Comparison of ENCODE assay signal across 8 cellular contexts in genomic region chr11:47185305-47186075, GRCh38. TPM values are rescaled to one million over a fixed set of nuclear protein-coding genes. Genes with fewer than 3 reads are reported as not detected.
A peak's percentile ranks its signal among the peaks of the same experiment; 100 is the strongest.
DNase-seq lines count a peak whose midpoint lies in the region; ATAC-seq, FAIRE-seq and TF ChIP-seq lines count a peak whose summit lies in the region.

No MANE protein-coding gene starts in this region.

- WGBS in sigmoid colon, 2 donors = 6 to 15% methylated on average over 50 of the region's 50 CpGs

- peak overlapping the region; percentile 30; the same call in 1 of the 2 replicates for H3K9ac ChIP-seq in KMS-11

- H3K4me2 ChIP-seq in KMS-11 = peak overlapping the region; percentile 45

- H3K27me3 ChIP-seq in KMS-11 (ENCODE audit: insufficient read depth, low read depth) (peaks cover 28% of the 10 kb centered on the region; the same call in 1 of the 2 replicates), ascending aorta (no peaks in the 10 kb centered on the region), sigmoid colon (no peaks in the 10 kb centered on the region)

- TF ChIP-seq EP300 in sigmoid colon (IDR thresholded peaks at IDR 0.05) = peak in 1 of 4 donors; percentile 2

- H3K9me3 ChIP-seq in ascending aorta (no peaks in the 10 kb centered on the region), sigmoid colon (no peaks in the 10 kb centered on the region)

- no peaks in the 10 kb centered on the region for H3K79me2 ChIP-seq in KMS-11 (ENCODE audit: insufficient read depth, low read depth)

- TF ChIP-seq POLR2A in sigmoid colon (IDR thresholded peaks at IDR 0.05) = peak; percentile 57 to 77

- H3K36me3 ChIP-seq in KMS-11 (ENCODE audit: insufficient read depth) (no peaks in the 10 kb centered on the region), ascending aorta (peaks cover 2 to 5% of the 10 kb centered on the region in 2 donors), sigmoid colon (peaks cover 0 to 12% (median 0%) of the 10 kb centered on the region in 4 donors)

- peaks cover 13% of the 10 kb centered on the region for H3K4me1 ChIP-seq in KMS-11 (ENCODE audit: low read depth, poor library complexity, severe bottlenecking)
- peaks cover 4 to 31% of the 10 kb centered on the region in 2 donors for H3K4me1 ChIP-seq in ascending aorta
- H3K4me1 ChIP-seq in sigmoid colon = peaks cover 0 to 72% (median 65%) of the 10 kb centered on the region in 4 donors

- H3K4me3 ChIP-seq in KMS-11 (IDR thresholded peaks at IDR 0.05; ENCODE audit: insufficient read depth, low read depth, low read length) (no peak overlapping the region), ascending aorta (peak overlapping the region; percentile 72 to 87), sigmoid colon (peak overlapping the region; percentile 62 to 95 (median 75))

- intact Hi-C loops in ascending aorta (cut with DNase I) (loop anchor here (1.0 to 10.0 kb wide), 4 partner anchors 8 to 1341 kb away; partner anchors contain the start of genes ACP2, CRY2 and MTCH2), sigmoid colon (cut with DNase I) (loop anchor here (1.0 to 5.0 kb wide), 4 partner anchors 29 to 222 kb away; partner anchors contain the start of genes ACP2, DDB2 and SLC39A13)

- no peak overlapping the region for H3K27ac ChIP-seq in KMS-11
- peak overlapping the region; percentile 93 to 95 for H3K27ac ChIP-seq in ascending aorta
- peak overlapping the region; percentile 88 to 99 (median 95) for H3K27ac ChIP-seq in sigmoid colon

- FAIRE-seq in G401.6 (lab: Jason Lieb, UNC) = peak; percentile 11

- peak; percentile 42 to 83 for DNase-seq in ascending aorta (ENCODE audit: low spot score in 2 of 2)
- DNase-seq in hypothalamus (lab: John Stamatoyannopoulos, UW) = peak in 29 of 51 donors; percentile 28 to 71 (median 48)
- DNase-seq in sigmoid colon = peak; percentile 88
- DNase-seq in OCI-M1 (lab: John Stamatoyannopoulos, UW) = no peak
- DNase-seq in T-helper 1 cell = no peak

- H4K20me1 ChIP-seq in KMS-11 (ENCODE audit: insufficient read depth) = no peaks in the 10 kb centered on the region

- no peak for ATAC-seq in HG03469 (IDR thresholded peaks at IDR 0.05; ENCODE audit: unreplicated experiment)

- peak overlapping the region; percentile 59 for H2AFZ ChIP-seq in KMS-11 (ENCODE audit: low read depth)

- TF ChIP-seq CTCF in KMS-11 (conservative IDR thresholded peaks at IDR 0.05; ENCODE audit: low read depth, low read length) (no peak), ascending aorta (IDR thresholded peaks at IDR 0.05) (peak in 1 of 3 experiments; percentile 3), sigmoid colon (IDR thresholded peaks at IDR 0.05) (no peak)

RNA-seq across cellular contexts. Expression of gene PACSIN3, which starts 0.7 kb away (rescaled TPM):
- total RNA-seq in ascending aorta (32.7 TPM), sigmoid colon (10 to 100 TPM; 56.0 to 78.3 (median 73.5) TPM)
- 1 to 10 TPM; 1.2 to 7.0 (median 4.8) TPM for polyA plus RNA-seq in sigmoid colon

RNA-seq across cellular contexts. Expression of gene ARFGAP2, which starts 8.8 kb away (rescaled TPM):
- total RNA-seq in ascending aorta (66.1 TPM), sigmoid colon (100 to 1,000 TPM in 3 of 4 donors, 10 to 100 TPM in 1; 85.0 to 185 (median 123) TPM)
- polyA plus RNA-seq in sigmoid colon = 10 to 100 TPM; 46.8 to 81.1 (median 50.2) TPM

RNA-seq across cellular contexts. Expression of gene DDB2, which starts 29.3 kb away (rescaled TPM):
- total RNA-seq in ascending aorta (22.6 TPM), sigmoid colon (10 to 100 TPM; 31.9 to 44.6 (median 32.3) TPM)
- polyA plus RNA-seq in sigmoid colon = 10 to 100 TPM; 21.3 to 42.0 (median 21.6) TPM

Comparison
In these comparisons a context has a peak if more than half of its experiments do, and no peak if none do; other contexts are left out.
1. DNase-seq: peak in ascending aorta (2 of 2), hypothalamus (29 of 51) and sigmoid colon (single experiment); none in OCI-M1 (single experiment) and T-helper 1 cell (0 of 5).